In genomic region chr22:46107089-46107664, GRCh38 we compare ENCODE assay signal across 10 cellular contexts. TPM values are rescaled to one million over a fixed set of nuclear protein-coding genes. Genes with fewer than 3 reads are reported as not detected.
DNase-seq lines count a peak whose midpoint lies in the region; ATAC-seq and TF ChIP-seq lines count a peak whose summit lies in the region.
"Had no signal": no experiment of that assay in that cellular context is flagged by ENCODE, and none has a peak within 500 bp of the region (broad histone marks: within the 10 kb centered on the region; RNA-seq: fewer than 3 reads in every experiment).

No MANE protein-coding gene starts in this region.

- H3K36me3 Mint-ChIP-seq in neural progenitor cell: no peaks in the 10 kb centered on the region
- H3K36me3 Mint-ChIP-seq: IgD-negative memory B cell had no signal

- TF ChIP-seq EP300 in sigmoid colon (IDR thresholded peaks at IDR 0.05): no peak

- H3K4me2 ChIP-seq in neural progenitor cell: no peak overlapping the region

- H3K27me3 Mint-ChIP-seq in neural progenitor cell (ENCODE audit: insufficient read depth, low read depth): peaks cover 7% of the 10 kb centered on the region
- H3K27me3 Mint-ChIP-seq: IgD-negative memory B cell had no signal

- ATAC-seq in left cardiac atrium (peak; percentile 8 to 13), HG03159 (IDR thresholded peaks at IDR 0.05; ENCODE audit: unreplicated experiment) (no peak)

- in situ Hi-C loops in G401 (cut with HindIII; ENCODE audit: low sequenced_read_pairs): no loop called here

- no peak overlapping the region for H3K27ac Mint-ChIP-seq in neural progenitor cell
- H3K27ac Mint-ChIP-seq: IgD-negative memory B cell had no signal

- H3K27ac ChIP-seq in sigmoid colon: peak overlapping the region; percentile 74 to 92 (median 86)
- H3K27ac ChIP-seq in neural progenitor cell: no peak overlapping the region

- H3K27me3 ChIP-seq in sigmoid colon: no peaks in the 10 kb centered on the region
- H3K27me3 ChIP-seq in neural progenitor cell: no peaks in the 10 kb centered on the region

- H3K36me3 ChIP-seq in sigmoid colon (peaks cover 8 to 58% (median 32%) of the 10 kb centered on the region in 4 donors), neural progenitor cell (no peaks in the 10 kb centered on the region)

- H3K4me1 ChIP-seq in sigmoid colon: peaks cover 0 to 100% (median 98%) of the 10 kb centered on the region in 4 donors
- H3K4me1 ChIP-seq in neural progenitor cell: peaks cover 10% of the 10 kb centered on the region

- DNase-seq in G401 (ENCODE audit: low spot score) (peak; percentile 75), SHP77 treated with DMSO at 0.1 percent for 48 hours (lab: John Stamatoyannopoulos, UW) (peak; percentile 80), left cardiac atrium (no peak), sigmoid colon (peak; percentile 89), neural progenitor cell (ENCODE audit: low spot score) (no peak), UCSD-AML1 (lab: John Stamatoyannopoulos, UW; ENCODE audit: unreplicated experiment) (no peak)
- DNase-seq in stimulated activated naive CD4-positive, alpha-beta T cell (lab: John Stamatoyannopoulos, UW): no peak
- DNase-seq: EL had no signal

- no peak for TF ChIP-seq POLR2A in sigmoid colon (IDR thresholded peaks at IDR 0.05)

- H4K20me1 ChIP-seq in neural progenitor cell (ENCODE audit: low read depth): no peaks in the 10 kb centered on the region

- peaks cover 21% of the 10 kb centered on the region for H3K4me1 Mint-ChIP-seq in neural progenitor cell

- H3K4me3 ChIP-seq in sigmoid colon (peak overlapping the region in 1 of 4 donors; percentile 4), neural progenitor cell (no peak overlapping the region)

- 22 to 75% methylated on average over 35 of the region's 35 CpGs for WGBS in sigmoid colon, 2 donors

- intact Hi-C loops in left cardiac atrium (cut with DNase I): no loop called here
- intact Hi-C loops in sigmoid colon (cut with DNase I): no loop called here

- no peaks in the 10 kb centered on the region for H3F3A ChIP-seq in neural progenitor cell (ENCODE audit: low read depth)

- TF ChIP-seq CTCF in sigmoid colon (IDR thresholded peaks at IDR 0.05) (no peak), neural progenitor cell (IDR thresholded peaks at IDR 0.05) (no peak)

- no peaks in the 10 kb centered on the region for H3K9me3 Mint-ChIP-seq in neural progenitor cell
- H3K9me3 Mint-ChIP-seq: IgD-negative memory B cell had no signal

- H3K4me3 Mint-ChIP-seq in neural progenitor cell: no peak overlapping the region
- H3K4me3 Mint-ChIP-seq: IgD-negative memory B cell had no signal

- no peak overlapping the region for H2AFZ ChIP-seq in neural progenitor cell (replicated peaks)

- no peak overlapping the region for H3K9ac ChIP-seq in neural progenitor cell

- H3K79me2 ChIP-seq in neural progenitor cell (ENCODE audit: low read depth): no peaks in the 10 kb centered on the region

- H3K9me3 ChIP-seq in sigmoid colon (no peaks in the 10 kb centered on the region), neural progenitor cell (ENCODE audit: low read depth) (no peaks in the 10 kb centered on the region)

RNA-seq across cellular contexts. Expression of gene PPARA, which starts 43.1 kb away (rescaled TPM):
- total RNA-seq in G401 (2014; rRNA removed; shearing (Covaris generic)): 1.7 and 3.2 TPM in 2 replicates
- total RNA-seq in left cardiac atrium (10 to 100 TPM; 49.6 to 66.2 TPM), sigmoid colon (10 to 100 TPM; 16.6 to 21.4 (median 20.6) TPM), neural progenitor cell (ENCODE audit: low replicate concordance) (5.2 and 5.4 TPM in 2 replicates)
- 10 to 100 TPM in 2 of 3 donors, 1 to 10 TPM in 1; 7.8 to 22.7 (median 12.0) TPM for polyA plus RNA-seq in sigmoid colon

Comparison
In these comparisons a context has a peak if more than half of its experiments do, and no peak if none do; other contexts are left out.
1. DNase-seq: peak in G401 (single experiment), SHP77 treated with DMSO at 0.1 percent for 48 hours (single experiment) and sigmoid colon (single experiment); none in left cardiac atrium (single experiment), neural progenitor cell (single experiment), stimulated activated naive CD4-positive, alpha-beta T cell (0 of 6) and UCSD-AML1 (single experiment).